5 cellular contexts compared by ENCODE assay signal in the genomic region with DNA sequence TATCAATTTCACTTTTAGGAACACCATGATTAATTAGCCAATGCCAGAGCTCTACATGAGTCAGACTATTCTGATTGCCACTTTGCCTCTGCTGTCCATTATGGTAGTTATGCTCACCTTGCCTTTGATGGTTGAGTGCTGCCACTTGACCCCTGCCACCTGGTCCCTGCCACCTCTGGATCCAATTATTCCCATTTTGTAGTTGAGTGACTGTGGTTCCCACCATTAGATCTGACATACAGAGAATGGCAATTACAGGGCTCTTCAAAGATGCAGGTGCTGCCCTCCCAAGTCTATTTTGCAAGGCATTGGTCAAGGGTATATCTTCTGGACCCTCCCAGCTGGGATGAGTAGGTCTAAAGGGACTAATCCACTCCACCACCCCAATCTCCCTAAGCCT. TPM values are rescaled to one million over a fixed set of nuclear protein-coding genes. Genes with fewer than 3 reads are reported as not detected.
"Had no signal": no experiment of that assay in that cellular context is flagged by ENCODE, and none has a peak within 500 bp of the region (broad histone marks: within the 10 kb centered on the region; RNA-seq: fewer than 3 reads in every experiment).

No MANE protein-coding gene starts in this region.

RNA-seq across cellular contexts. Expression of a gene that starts 8.3 kb away (rescaled TPM):
- total RNA-seq: kidney epithelial cell, left lobe of liver, lung microvascular endothelial cell, mammary epithelial cell, myocyte had no signal
